ENCODE assay signal across 9 cellular contexts in the genomic region with DNA sequence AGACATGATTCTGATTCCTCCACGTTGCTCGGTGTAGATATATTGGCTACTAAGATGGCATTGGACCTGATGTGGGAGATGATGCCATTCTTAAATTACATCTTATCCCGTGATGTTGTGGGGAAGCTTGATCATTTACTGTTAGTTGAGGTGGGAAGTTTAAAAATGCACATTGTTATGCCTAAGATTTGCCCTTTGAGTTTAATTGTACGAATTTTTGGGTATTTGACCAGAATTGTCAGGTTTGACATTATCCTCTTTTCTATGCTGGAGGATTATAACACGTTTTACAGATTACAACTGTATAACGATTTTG. TPM values are rescaled to one million over a fixed set of nuclear protein-coding genes. Genes with fewer than 3 reads are reported as not detected.
DNase-seq lines count a peak whose midpoint lies in the region; ATAC-seq, FAIRE-seq and TF ChIP-seq lines count a peak whose summit lies in the region.
"Had no signal": no experiment of that assay in that cellular context is flagged by ENCODE, and none has a peak within 500 bp of the region (broad histone marks: within the 10 kb centered on the region; RNA-seq: fewer than 3 reads in every experiment).

No MANE protein-coding gene starts in this region.

- H3K36me3 ChIP-seq in adipocyte (ENCODE audit: control insufficient read depth, insufficient read depth, low read length, severe bottlenecking), result no peaks in the 10 kb centered on the region
- no peaks in the 10 kb centered on the region for H3K36me3 ChIP-seq in kidney epithelial cell (ENCODE audit: control insufficient read depth, insufficient read depth, low read length)
- no peaks in the 10 kb centered on the region for H3K36me3 ChIP-seq in suprapubic skin

- H3K4me3 ChIP-seq in adipocyte (ENCODE audit: low read length), result peak overlapping the region; percentile 97
- peak overlapping the region; percentile 95 for H3K4me3 ChIP-seq in kidney epithelial cell (ENCODE audit: low read depth, low read length)
- peak overlapping the region; percentile 80 for H3K4me3 ChIP-seq in suprapubic skin

- no peak for TF ChIP-seq POLR2A in suprapubic skin (IDR thresholded peaks at IDR 0.05)

- H3K4me3 Mint-ChIP-seq in T-helper 1 cell treated with Interleukin-12 subunit alpha and Interleukin-12 subunit beta and Interleukin-4 antibody, amounts not matched to agents 30 μg/mL and 1 μg/mL, for 36 hours, result peak overlapping the region; percentile 97

- FAIRE-seq in D721Med (lab: Jason Lieb, UNC), result no peak
- FAIRE-seq: A204.1 had no signal

- peaks cover 36% of the 10 kb centered on the region for H3K4me1 Mint-ChIP-seq in T-helper 1 cell treated with Interleukin-12 subunit alpha and Interleukin-12 subunit beta and Interleukin-4 antibody, amounts not matched to agents 30 μg/mL and 1 μg/mL, for 36 hours (ENCODE audit: low read depth)

- TF ChIP-seq CTCF in kidney epithelial cell (IDR thresholded peaks at IDR 0.05; ENCODE audit: insufficient read depth, low read length, poor library complexity, severe bottlenecking) (no peak), suprapubic skin (IDR thresholded peaks at IDR 0.05) (no peak), D721Med (IDR thresholded peaks at IDR 0.05; ENCODE audit: insufficient read depth, missing control alignments) (no peak)

- peak overlapping the region; percentile 99 for H3K9ac ChIP-seq in adipocyte (ENCODE audit: low read length)

- H3K27me3 Mint-ChIP-seq in T-helper 1 cell treated with Interleukin-12 subunit alpha and Interleukin-12 subunit beta and Interleukin-4 antibody, amounts not matched to agents 30 μg/mL and 1 μg/mL, for 36 hours (ENCODE audit: low read depth), result no peaks in the 10 kb centered on the region

- H3K27ac ChIP-seq in suprapubic skin, result peak overlapping the region; percentile 98

- DNase-seq in T-helper 1 cell, result no peak
- DNase-seq in adipocyte (ENCODE audit: low read depth), result peak; percentile 62
- DNase-seq in kidney epithelial cell (ENCODE audit: low read depth), result no peak
- DNase-seq in suprapubic skin (ENCODE audit: low spot score in 2 of 2), result no peak
- no peak for DNase-seq in SKM-1 treated with dmso at 0.1 percent for 144 hours (lab: John Stamatoyannopoulos, UW; ENCODE audit: unreplicated experiment)
- DNase-seq in D721Med (ENCODE audit: insufficient read length, low spot score), result no peak

- H3K9me3 Mint-ChIP-seq in T-helper 1 cell treated with Interleukin-12 subunit alpha and Interleukin-12 subunit beta and Interleukin-4 antibody, amounts not matched to agents 30 μg/mL and 1 μg/mL, for 36 hours, result no peaks in the 10 kb centered on the region

- H3K4me1 ChIP-seq in adipocyte (ENCODE audit: control insufficient read depth, insufficient read depth, low read length) (peaks cover 52% of the 10 kb centered on the region), suprapubic skin (peaks cover 71% of the 10 kb centered on the region)

- H3K27me3 ChIP-seq in adipocyte (replicated peaks; ENCODE audit: control insufficient read depth, insufficient read depth, low read length) (no peaks in the 10 kb centered on the region), kidney epithelial cell (ENCODE audit: control insufficient read depth, insufficient read depth, low read length) (no peaks in the 10 kb centered on the region), suprapubic skin (no peaks in the 10 kb centered on the region)

- no peak for ATAC-seq in GM18909 (IDR thresholded peaks at IDR 0.05; ENCODE audit: poor library complexity, unreplicated experiment)

- WGBS in suprapubic skin, result 3% methylated on average over 6 of the region's 6 CpGs

- H3K9me3 ChIP-seq in adipocyte (ENCODE audit: control insufficient read depth, low read length), result no peaks in the 10 kb centered on the region
- no peaks in the 10 kb centered on the region for H3K9me3 ChIP-seq in suprapubic skin

- no peak for TF ChIP-seq EP300 in suprapubic skin (IDR thresholded peaks at IDR 0.05)

- H3K36me3 Mint-ChIP-seq in T-helper 1 cell treated with Interleukin-12 subunit alpha and Interleukin-12 subunit beta and Interleukin-4 antibody, amounts not matched to agents 30 μg/mL and 1 μg/mL, for 36 hours (ENCODE audit: low read depth), result peaks cover 16% of the 10 kb centered on the region

- peak overlapping the region; percentile 92 for H3K27ac Mint-ChIP-seq in T-helper 1 cell treated with Interleukin-12 subunit alpha and Interleukin-12 subunit beta and Interleukin-4 antibody, amounts not matched to agents 30 μg/mL and 1 μg/mL, for 36 hours

RNA-seq across cellular contexts. Expression of gene FEM1B, which starts 1.6 kb away (rescaled TPM):
- 37.6 and 41.3 TPM in 2 replicates for total RNA-seq in kidney epithelial cell
- total RNA-seq in suprapubic skin, result 10 to 100 TPM; 56.3 to 89.6 (median 63.8) TPM

RNA-seq across cellular contexts. Expression of gene CLN6, which starts 49.6 kb away (rescaled TPM):
- total RNA-seq in kidney epithelial cell, result 29.0 and 31.4 TPM in 2 replicates
- total RNA-seq in suprapubic skin, result 10 to 100 TPM; 20.3 to 38.1 (median 27.9) TPM
